Comparison of ENCODE assay signal across 12 cellular contexts in genomic region chr4:168221298-168221697, GRCh38.
DNase-seq lines count a peak whose midpoint lies in the region; ATAC-seq and TF ChIP-seq lines count a peak whose summit lies in the region.
"Had no signal": no experiment of that assay in that cellular context is flagged by ENCODE, and none has a peak within 500 bp of the region (broad histone marks: within the 10 kb centered on the region; RNA-seq: fewer than 3 reads in every experiment).

No MANE protein-coding gene starts in this region.

- H3K4me3 ChIP-seq in choroid plexus epithelial cell (ENCODE audit: low read depth, low read length): no peak overlapping the region

- H3K4me3 Mint-ChIP-seq in activated CD4-positive, alpha-beta T cell treated with anti-CD3 and anti-CD28 coated beads for 36 hours: no peak overlapping the region
- no peak overlapping the region for H3K4me3 Mint-ChIP-seq in nephron progenitor cell
- H3K4me3 Mint-ChIP-seq: activated CD4-positive, alpha-beta memory T cell treated with anti-CD3 and anti-CD28 coated beads for 36 hours; natural killer cell had no signal

- TF ChIP-seq CTCF in choroid plexus epithelial cell (conservative IDR thresholded peaks at IDR 0.05; ENCODE audit: low read depth, low read length) (no peak), nephron progenitor cell (IDR thresholded peaks at IDR 0.05) (no peak)

- H3K4me1 Mint-ChIP-seq in activated CD4-positive, alpha-beta T cell treated with anti-CD3 and anti-CD28 coated beads for 36 hours: peaks cover 5% of the 10 kb centered on the region
- no peaks in the 10 kb centered on the region for H3K4me1 Mint-ChIP-seq in nephron progenitor cell

- ATAC-seq in activated CD4-positive, alpha-beta T cell treated with anti-CD3 and anti-CD28 coated beads for 36 hours: no peak
- ATAC-seq in GM21529 (IDR thresholded peaks at IDR 0.05; ENCODE audit: unreplicated experiment): no peak
- ATAC-seq: natural killer cell, Right ventricle myocardium inferior had no signal

- DNase-seq in GM03348 (ENCODE audit: low spot score) (peak; percentile 10), NCI-H2029 (lab: John Stamatoyannopoulos, UW) (peak; percentile 64), choroid plexus epithelial cell (ENCODE audit: low read depth) (peak; percentile 86), pulmonary artery endothelial cell (ENCODE audit: low read depth, low spot score) (peak; percentile 53), nephron progenitor cell (no peak)
- no peak for DNase-seq in activated CD4-positive, alpha-beta T cell treated with anti-CD3 and anti-CD28 coated beads for 36 hours
- DNase-seq: activated CD4-positive, alpha-beta memory T cell treated with anti-CD3 and anti-CD28 coated beads for 36 hours; head of caudate nucleus; natural killer cell; stimulated activated CD4-positive, alpha-beta T cell treated with anti-CD3 and anti-CD28 coated beads, Interleukin-2, amount 100 ng/mL, for 48 hours had no signal

- H3K9me3 Mint-ChIP-seq in activated CD4-positive, alpha-beta T cell treated with anti-CD3 and anti-CD28 coated beads for 36 hours (ENCODE audit: low read depth): no peaks in the 10 kb centered on the region
- peaks cover 20% of the 10 kb centered on the region for H3K9me3 Mint-ChIP-seq in nephron progenitor cell
- H3K9me3 Mint-ChIP-seq: natural killer cell had no signal

- intact Hi-C loops in activated CD4-positive, alpha-beta T cell treated with anti-CD3 and anti-CD28 coated beads for 36 hours (cut with DNase I, micrococcal nuclease): no loop called here

- POLR2A ChIA-PET in activated CD4-positive, alpha-beta T cell treated with anti-CD3 and anti-CD28 coated beads for 36 hours (lab: Charles Lee): no interaction called here

- CTCF ChIA-PET in activated CD4-positive, alpha-beta T cell treated with anti-CD3 and anti-CD28 coated beads for 36 hours (lab: Charles Lee): interaction anchor here (0.5 kb wide), 2 partner anchors 107 to 394 kb away, joined by 3 to 4 read pairs; no protein-coding TSS in a partner anchor

- no peaks in the 10 kb centered on the region for H3K27me3 Mint-ChIP-seq in activated CD4-positive, alpha-beta T cell treated with anti-CD3 and anti-CD28 coated beads for 36 hours
- H3K27me3 Mint-ChIP-seq in nephron progenitor cell (ENCODE audit: low read depth, poor library complexity): no peaks in the 10 kb centered on the region
- H3K27me3 Mint-ChIP-seq: activated CD4-positive, alpha-beta memory T cell treated with anti-CD3 and anti-CD28 coated beads for 36 hours had no signal

- H3K36me3 Mint-ChIP-seq in activated CD4-positive, alpha-beta T cell treated with anti-CD3 and anti-CD28 coated beads for 36 hours (ENCODE audit: low read depth): peaks cover 53% of the 10 kb centered on the region
- peaks cover 14% of the 10 kb centered on the region for H3K36me3 Mint-ChIP-seq in nephron progenitor cell (ENCODE audit: low read depth)

- no peak overlapping the region for H3K27ac Mint-ChIP-seq in activated CD4-positive, alpha-beta T cell treated with anti-CD3 and anti-CD28 coated beads for 36 hours
- no peak overlapping the region for H3K27ac Mint-ChIP-seq in nephron progenitor cell
- H3K27ac Mint-ChIP-seq: activated CD4-positive, alpha-beta memory T cell treated with anti-CD3 and anti-CD28 coated beads for 36 hours had no signal

Comparison
In these comparisons a context has a peak if more than half of its experiments do, and no peak if none do; other contexts are left out.
1. DNase-seq: peak in GM03348 (single experiment), NCI-H2029 (single experiment), choroid plexus epithelial cell (single experiment) and pulmonary artery endothelial cell (single experiment); none in activated CD4-positive, alpha-beta T cell treated with anti-CD3 and anti-CD28 coated beads for 36 hours (single experiment) and nephron progenitor cell (single experiment).